ENCODE assay signal across 25 cellular contexts in genomic region chr3:72398781-72399180, GRCh38.
"Had no signal": no experiment of that assay in that cellular context is flagged by ENCODE, and none has a peak within 500 bp of the region (broad histone marks: within the 10 kb centered on the region; RNA-seq: fewer than 3 reads in every experiment).

No MANE protein-coding gene starts in this region.

- H3K27ac Mint-ChIP-seq: activated CD4-positive, alpha-beta T cell treated with anti-CD3 and anti-CD28 coated beads for 36 hours; activated CD4-positive, alpha-beta T cell treated with anti-CD3 and anti-CD28 coated beads, Interleukin-2, amount 10 ng/mL, durations not matched to agents 7 days and 5 days; activated CD8-positive, alpha-beta T cell treated with anti-CD3 and anti-CD28 coated beads for 36 hours; activated naive CD8-positive, alpha-beta T cell; activated T-helper 17 cell treated with anti-CD3 and anti-CD28 coated beads, Interleukin-2, amount 50 U/mL, for 72 hours; dendritic cell treated with granulocyte-macrophage colony-stimulating factor and Interleukin-4, amounts not matched to agents 40 ng/mL and 50 ng/mL, for 4 days; endodermal cell had no signal

- H3K27ac ChIP-seq: brain microvascular endothelial cell, coronary artery had no signal

- H3K27me3 Mint-ChIP-seq: activated CD4-positive, alpha-beta T cell treated with anti-CD3 and anti-CD28 coated beads for 36 hours; activated CD4-positive, alpha-beta T cell treated with anti-CD3 and anti-CD28 coated beads, Interleukin-2, amount 10 ng/mL, durations not matched to agents 7 days and 5 days; activated CD8-positive, alpha-beta T cell treated with anti-CD3 and anti-CD28 coated beads for 36 hours; activated naive CD8-positive, alpha-beta T cell; activated T-helper 17 cell treated with anti-CD3 and anti-CD28 coated beads, Interleukin-2, amount 50 U/mL, for 72 hours; central memory CD8-positive, alpha-beta T cell; dendritic cell treated with granulocyte-macrophage colony-stimulating factor and Interleukin-4, amounts not matched to agents 40 ng/mL and 50 ng/mL, for 4 days had no signal

- H3K9me3 Mint-ChIP-seq: activated CD8-positive, alpha-beta T cell treated with anti-CD3 and anti-CD28 coated beads for 36 hours; activated T-cell treated with anti-CD3 and anti-CD28 coated beads, Interleukin-2, amount 50 U/mL, for 4 hours; activated T-helper 17 cell treated with anti-CD3 and anti-CD28 coated beads, Interleukin-2, amount 50 U/mL, for 72 hours; central memory CD8-positive, alpha-beta T cell; dendritic cell treated with granulocyte-macrophage colony-stimulating factor and Interleukin-4, amounts not matched to agents 40 ng/mL and 50 ng/mL, for 4 days; endodermal cell had no signal

- H3K36me3 ChIP-seq: brain microvascular endothelial cell had no signal

- H3K4me3 Mint-ChIP-seq: activated CD4-positive, alpha-beta T cell treated with anti-CD3 and anti-CD28 coated beads for 36 hours; activated CD4-positive, alpha-beta T cell treated with anti-CD3 and anti-CD28 coated beads, Interleukin-2, amount 10 ng/mL, durations not matched to agents 7 days and 5 days; activated CD8-positive, alpha-beta T cell treated with anti-CD3 and anti-CD28 coated beads for 36 hours; activated naive CD8-positive, alpha-beta T cell; activated T-cell treated with anti-CD3 and anti-CD28 coated beads, Interleukin-2, amount 50 U/mL, for 4 hours; activated T-helper 17 cell treated with anti-CD3 and anti-CD28 coated beads, Interleukin-2, amount 50 U/mL, for 72 hours; central memory CD8-positive, alpha-beta T cell; dendritic cell treated with granulocyte-macrophage colony-stimulating factor and Interleukin-4, amounts not matched to agents 40 ng/mL and 50 ng/mL, for 4 days; endodermal cell had no signal

- H3K4me3 ChIP-seq: coronary artery, dorsolateral prefrontal cortex had no signal

- DNase-seq: activated CD4-positive, alpha-beta T cell treated with anti-CD3 and anti-CD28 coated beads for 36 hours; activated CD4-positive, alpha-beta T cell treated with anti-CD3 and anti-CD28 coated beads, Interleukin-2, amount 10 ng/mL, durations not matched to agents 7 days and 5 days; activated CD4-positive, alpha-beta T cell treated with anti-CD3 and anti-CD28 coated beads, Interleukin-2, amount 50 U/mL, for 48 hours; activated CD4-positive, CD25-positive, alpha-beta regulatory T cell; activated CD4-positive, CD25-positive, alpha-beta regulatory T cell treated with anti-CD3 and anti-CD28 coated beads, Interleukin-2, amount 50 U/mL, for 72 hours; activated CD8-positive, alpha-beta memory T cell treated with anti-CD3 and anti-CD28 coated beads for 24 hours; activated CD8-positive, alpha-beta T cell treated with anti-CD3 and anti-CD28 coated beads for 36 hours; activated effector memory CD4-positive, alpha-beta T cell treated with Interleukin-2 at 50 U/mL for 16 hours; activated gamma-delta T cell treated with Interleukin-2 at 50 U/mL for 16 hours; activated naive CD4-positive, alpha-beta T cell treated with anti-CD3 and anti-CD28 coated beads, Interleukin-2, amount 50 U/mL, for 16 hours; activated naive CD4-positive, alpha-beta T cell treated with Interleukin-2 at 50 U/mL for 16 hours; activated T-cell treated with anti-CD3 and anti-CD28 coated beads, Interleukin-2, amount 50 U/mL, for 4 hours; amniotic stem cell; anterior cingulate cortex; brain microvascular endothelial cell; dorsolateral prefrontal cortex; effector memory CD4-positive, alpha-beta T cell; endodermal cell; foreskin fibroblast; T-helper 2 cell had no signal

- H3K27me3 ChIP-seq: brain microvascular endothelial cell, dorsolateral prefrontal cortex had no signal
